Comparison of ENCODE assay signal across 8 cellular contexts in genomic region chr1:42456754-42457089, GRCh38. TPM values are rescaled to one million over a fixed set of nuclear protein-coding genes. Genes with fewer than 3 reads are reported as not detected.
DNase-seq lines count a peak whose midpoint lies in the region; ATAC-seq, FAIRE-seq and TF ChIP-seq lines count a peak whose summit lies in the region.

No MANE protein-coding gene starts in this region.

- FAIRE-seq in GM18507 (lab: Jason Lieb, UNC) = peak; percentile 70

- H3K27me3 ChIP-seq in A673 (replicated peaks; ENCODE audit: insufficient read depth, low read depth, low read length, poor library complexity) (peaks cover 3% of the 10 kb centered on the region), mucosa of stomach (ENCODE audit: control insufficient read depth, insufficient read depth, low read length) (no peaks in the 10 kb centered on the region)

- H3K4me1 ChIP-seq in A673 (ENCODE audit: insufficient read depth, low read length, poor library complexity, severe bottlenecking) (peaks cover 9% of the 10 kb centered on the region), mucosa of stomach (ENCODE audit: control insufficient read depth, insufficient read depth, low read length) (peaks cover 20% of the 10 kb centered on the region)

- H3K4me3 ChIP-seq in A673 (ENCODE audit: low read depth, low read length, poor library complexity, severe bottlenecking) (peak overlapping the region; percentile 72), mucosa of stomach (ENCODE audit: low read length) (peak overlapping the region; percentile 96)

- peaks cover 22% of the 10 kb centered on the region for H3K36me3 ChIP-seq in A673 (ENCODE audit: insufficient read depth, low read length, poor library complexity, severe bottlenecking)
- H3K36me3 ChIP-seq in mucosa of stomach (ENCODE audit: control insufficient read depth, insufficient read depth, low read length) = no peaks in the 10 kb centered on the region

- H3K27ac Mint-ChIP-seq in activated CD4-positive, alpha-beta memory T cell treated with anti-CD3 and anti-CD28 coated beads, Interleukin-2, amount 10 ng/mL, durations not matched to agents 7 days and 5 days = peak overlapping the region; percentile 94
- H3K27ac Mint-ChIP-seq in stimulated activated effector memory CD8-positive, alpha-beta T cell treated with anti-CD3 and anti-CD28 coated beads, Interleukin-12 subunit alpha, Interleukin-12 subunit beta, amount 100 ng/mL, for 72 hours = peak overlapping the region; percentile 96

- peaks cover 43% of the 10 kb centered on the region for H3K36me3 Mint-ChIP-seq in activated CD4-positive, alpha-beta memory T cell treated with anti-CD3 and anti-CD28 coated beads, Interleukin-2, amount 10 ng/mL, durations not matched to agents 7 days and 5 days (ENCODE audit: low read depth)
- H3K36me3 Mint-ChIP-seq in stimulated activated effector memory CD8-positive, alpha-beta T cell treated with anti-CD3 and anti-CD28 coated beads, Interleukin-12 subunit alpha, Interleukin-12 subunit beta, amount 100 ng/mL, for 72 hours = peaks cover 70% of the 10 kb centered on the region

- CTCF ChIA-PET in A673 (lab: Charles Lee) = no interaction called here
- CTCF ChIA-PET in activated CD4-positive, alpha-beta memory T cell treated with anti-CD3 and anti-CD28 coated beads, Interleukin-2, amount 10 ng/mL, durations not matched to agents 7 days and 5 days (lab: Charles Lee) = interaction anchor here (0.8 to 0.9 kb wide), 2 partner anchors 227 to 309 kb away, joined by 3 to 4 read pairs; no protein-coding TSS in a partner anchor

- POLR2A ChIA-PET in A673 (lab: Charles Lee; ENCODE audit: low non-redundant PET) = no interaction called here
- POLR2A ChIA-PET in activated CD4-positive, alpha-beta memory T cell treated with anti-CD3 and anti-CD28 coated beads, Interleukin-2, amount 10 ng/mL, durations not matched to agents 7 days and 5 days (lab: Charles Lee) = interaction anchor here (0.6 to 1.9 kb wide), 14 partner anchors 9 to 1766 kb away, joined by 3 to 11 read pairs (median 4); partner anchors contain the start of genes C1orf50, FOXJ3, NFYC and P3H1

- H3K9ac ChIP-seq in mucosa of stomach (ENCODE audit: low read length) = peak overlapping the region; percentile 96

- peaks cover 42% of the 10 kb centered on the region for H3K4me1 Mint-ChIP-seq in activated CD4-positive, alpha-beta memory T cell treated with anti-CD3 and anti-CD28 coated beads, Interleukin-2, amount 10 ng/mL, durations not matched to agents 7 days and 5 days
- H3K4me1 Mint-ChIP-seq in stimulated activated effector memory CD8-positive, alpha-beta T cell treated with anti-CD3 and anti-CD28 coated beads, Interleukin-12 subunit alpha, Interleukin-12 subunit beta, amount 100 ng/mL, for 72 hours = peaks cover 35% of the 10 kb centered on the region

- H3K27ac ChIP-seq in A673 (ENCODE audit: low read depth, low read length, poor library complexity, severe bottlenecking) (peak overlapping the region; percentile 84), epithelial cell of prostate (peak overlapping the region; percentile 83)

- no TSS peak for BruUV-seq in A673 (replicated peaks; lab: Mats Ljungman, UMichigan)

- intact Hi-C loops in A673 (cut with micrococcal nuclease; ENCODE audit: unreplicated experiment) = no loop called here

- H3K9me3 ChIP-seq in A673 (ENCODE audit: low read depth, low read length, poor library complexity, severe bottlenecking) (no peaks in the 10 kb centered on the region), mucosa of stomach (ENCODE audit: control insufficient read depth, low read length) (no peaks in the 10 kb centered on the region)

- no peaks in the 10 kb centered on the region for H3K9me3 Mint-ChIP-seq in activated CD4-positive, alpha-beta memory T cell treated with anti-CD3 and anti-CD28 coated beads, Interleukin-2, amount 10 ng/mL, durations not matched to agents 7 days and 5 days
- no peaks in the 10 kb centered on the region for H3K9me3 Mint-ChIP-seq in stimulated activated effector memory CD8-positive, alpha-beta T cell treated with anti-CD3 and anti-CD28 coated beads, Interleukin-12 subunit alpha, Interleukin-12 subunit beta, amount 100 ng/mL, for 72 hours

- DNase-seq in A673 (ENCODE audit: low spot score) = peak; percentile 56
- DNase-seq in GM18507 (ENCODE audit: extremely low spot score, insufficient read length, low read depth) = peak; percentile 53
- peak; percentile 53 for DNase-seq in NCI-H2196 (lab: John Stamatoyannopoulos, UW; ENCODE audit: unreplicated experiment)
- peak; percentile 71 for DNase-seq in activated CD4-positive, alpha-beta memory T cell treated with anti-CD3 and anti-CD28 coated beads, Interleukin-2, amount 10 ng/mL, durations not matched to agents 7 days and 5 days
- DNase-seq in epithelial cell of prostate (ENCODE audit: low read depth, low spot score) = no peak
- DNase-seq in stimulated activated effector memory CD8-positive, alpha-beta T cell treated with anti-CD3 and anti-CD28 coated beads, Interleukin-12 subunit alpha, Interleukin-12 subunit beta, amount 100 ng/mL, for 72 hours (ENCODE audit: low spot score in 2 of 2) = peak in 1 of 2 donors; percentile 51

- H3K27me3 Mint-ChIP-seq in activated CD4-positive, alpha-beta memory T cell treated with anti-CD3 and anti-CD28 coated beads, Interleukin-2, amount 10 ng/mL, durations not matched to agents 7 days and 5 days = peaks cover 1% of the 10 kb centered on the region

- no peak for TF ChIP-seq CTCF in A673 (conservative IDR thresholded peaks at IDR 0.05; ENCODE audit: low read depth, low read length)

- ATAC-seq in HG02973 (IDR thresholded peaks at IDR 0.05; ENCODE audit: unreplicated experiment) = peak; percentile 54
- ATAC-seq in stimulated activated effector memory CD8-positive, alpha-beta T cell treated with anti-CD3 and anti-CD28 coated beads, Interleukin-12 subunit alpha, Interleukin-12 subunit beta, amount 100 ng/mL, for 72 hours = peak; percentile 77

- peak overlapping the region; percentile 91 for H3K4me3 Mint-ChIP-seq in activated CD4-positive, alpha-beta memory T cell treated with anti-CD3 and anti-CD28 coated beads, Interleukin-2, amount 10 ng/mL, durations not matched to agents 7 days and 5 days
- peak overlapping the region; percentile 82 for H3K4me3 Mint-ChIP-seq in stimulated activated effector memory CD8-positive, alpha-beta T cell treated with anti-CD3 and anti-CD28 coated beads, Interleukin-12 subunit alpha, Interleukin-12 subunit beta, amount 100 ng/mL, for 72 hours

RNA-seq across cellular contexts. Expression of gene PPCS, which starts 0.4 kb away (rescaled TPM):
- 34.4 and 35.7 TPM in 2 replicates for total RNA-seq in A673 (2021)
- 10 to 100 TPM; 46.8 to 48.4 TPM for total RNA-seq in activated CD4-positive, alpha-beta memory T cell treated with anti-CD3 and anti-CD28 coated beads, Interleukin-2, amount 10 ng/mL, durations not matched to agents 7 days and 5 days

RNA-seq across cellular contexts. Expression of gene ZMYND12, which starts 0.9 kb away (rescaled TPM):
- 0.17 and 0.28 TPM in 2 replicates for total RNA-seq in A673 (2021)
- 1 to 10 TPM in 1 of 2 experiments, under 1 TPM in 1; 0.96 to 1.3 TPM for total RNA-seq in activated CD4-positive, alpha-beta memory T cell treated with anti-CD3 and anti-CD28 coated beads, Interleukin-2, amount 10 ng/mL, durations not matched to agents 7 days and 5 days

RNA-seq across cellular contexts. Expression of gene CCDC30, which starts 6.4 kb away (rescaled TPM):
- 4.8 and 7.7 TPM in 2 replicates for total RNA-seq in A673 (2021)
- 1 to 10 TPM; 1.6 to 2.5 TPM for total RNA-seq in activated CD4-positive, alpha-beta memory T cell treated with anti-CD3 and anti-CD28 coated beads, Interleukin-2, amount 10 ng/mL, durations not matched to agents 7 days and 5 days
